ENCODE assay signal across 21 cellular contexts in genomic region chr17:75174996-75175395, GRCh38. TPM values are rescaled to one million over a fixed set of nuclear protein-coding genes. Genes with fewer than 3 reads are reported as not detected.
DNase-seq lines count a peak whose midpoint lies in the region; ATAC-seq, FAIRE-seq and TF ChIP-seq lines count a peak whose summit lies in the region.
"Had no signal": no experiment of that assay in that cellular context is flagged by ENCODE, and none has a peak within 500 bp of the region (broad histone marks: within the 10 kb centered on the region; RNA-seq: fewer than 3 reads in every experiment).

No MANE protein-coding gene starts in this region.

- BruUV-seq in K562 (replicated peaks; lab: Mats Ljungman, UMichigan): no TSS peak

- TF ChIP-seq EP300 in K562 (IDR thresholded peaks at IDR 0.05; ENCODE audit: low read length): no peak

- H3K4me2 ChIP-seq in GM23338: no peak overlapping the region
- no peak overlapping the region for H3K4me2 ChIP-seq in K562 (ENCODE audit: insufficient read depth, low read length)
- H3K4me2 ChIP-seq in neural progenitor cell: no peak overlapping the region
- H3K4me2 ChIP-seq: A549 had no signal

- H3K4me1 Mint-ChIP-seq in GM23338 (peaks cover 7% of the 10 kb centered on the region; the same call in 1 of the 3 replicates), neural progenitor cell (peaks cover 3% of the 10 kb centered on the region)

- FAIRE-seq in K562 (lab: Jason Lieb, UNC): no peak
- FAIRE-seq: A549, RCC 7860 had no signal

- H3K4me3 ChIP-seq in GM23338 (no peak overlapping the region), K562 (no peak overlapping the region), neural progenitor cell (no peak overlapping the region)
- H3K4me3 ChIP-seq: A549 had no signal

- no peak for TF ChIP-seq CTCF in GM23338 (conservative IDR thresholded peaks at IDR 0.05; ENCODE audit: low read depth in 2 of 2)
- no peak for TF ChIP-seq CTCF in RWPE1 (conservative IDR thresholded peaks at IDR 0.05; ENCODE audit: low read depth)
- no peak for TF ChIP-seq CTCF in K562 (IDR thresholded peaks at IDR 0.05 in 2 of 3, conservative IDR thresholded peaks at IDR 0.05 in 1 of 3; ENCODE audit: insufficient read depth in 2 of 3, low read depth in 1 of 3, low read length in 3 of 3)
- TF ChIP-seq CTCF in neural progenitor cell (IDR thresholded peaks at IDR 0.05): no peak

- peaks cover 88% of the 10 kb centered on the region for H3K79me2 ChIP-seq in GM23338 (replicated peaks; ENCODE audit: insufficient read depth)
- peaks cover 85% of the 10 kb centered on the region for H3K79me2 ChIP-seq in K562 (ENCODE audit: control insufficient read depth, insufficient read depth, low read length)
- H3K79me2 ChIP-seq in neural progenitor cell (ENCODE audit: low read depth): peaks cover 100% of the 10 kb centered on the region

- no peaks in the 10 kb centered on the region for H3K9me3 ChIP-seq in K562 (replicated peaks; ENCODE audit: control insufficient read depth, insufficient read depth, low read depth, low read length)
- no peaks in the 10 kb centered on the region for H3K9me3 ChIP-seq in neural progenitor cell (ENCODE audit: low read depth)
- H3K9me3 ChIP-seq: A549 had no signal

- H3K27ac ChIP-seq in GM23338 (ENCODE audit: low read depth) (peak overlapping the region; percentile 84), RWPE1 (peak overlapping the region; percentile 44), K562 (ENCODE audit: extremely low read depth, low read depth, low read length) (no peak overlapping the region), neural progenitor cell (peak overlapping the region; percentile 58)
- H3K27ac ChIP-seq: A549 had no signal

- H3K9me3 Mint-ChIP-seq in GM23338 (no peaks in the 10 kb centered on the region; the same call in 2 of the 3 replicates), neural progenitor cell (no peaks in the 10 kb centered on the region)
- H3K9me3 Mint-ChIP-seq: CD14-positive monocyte had no signal

- WGBS in K562 (ENCODE audit: insufficient coverage, low coverage, missing lambda C conversion rate): 94% methylated on average over 9 of the region's 11 CpGs

- CTCF ChIA-PET in RWPE1 (lab: Yijun Ruan, JAX) (interaction anchor here (0.8 to 0.9 kb wide), 2 partner anchors 45 to 63 kb away, joined by 3 read pairs; no protein-coding TSS in a partner anchor), K562 (lab: Yijun Ruan, JAX; ENCODE audit: low intra/inter-chr PET ratio) (no interaction called here)

- H3K27me3 Mint-ChIP-seq in GM23338 (ENCODE audit: insufficient read depth, low read depth, poor library complexity): peaks cover 13% of the 10 kb centered on the region
- no peaks in the 10 kb centered on the region for H3K27me3 Mint-ChIP-seq in neural progenitor cell (ENCODE audit: insufficient read depth, low read depth)
- H3K27me3 Mint-ChIP-seq: B cell had no signal

- H3K4me1 ChIP-seq in GM23338 (ENCODE audit: insufficient read depth) (no peaks in the 10 kb centered on the region), K562 (replicated peaks in 1 of 2; ENCODE audit: control insufficient read depth in 2 of 2, insufficient read depth in 2 of 2, low read length in 2 of 2) (peaks cover 0 to 5% of the 10 kb centered on the region in 2 experiments; a peak in 2 of 5 replicates), neural progenitor cell (no peaks in the 10 kb centered on the region)

- peak overlapping the region; percentile 75; the same call in 1 of the 2 replicates for H3K27ac Mint-ChIP-seq in GM23338
- no peak overlapping the region for H3K27ac Mint-ChIP-seq in neural progenitor cell
- H3K27ac Mint-ChIP-seq: B cell had no signal

- ATAC-seq in GM23338: no peak
- ATAC-seq in K562: no peak
- no peak for ATAC-seq in HG03460 (IDR thresholded peaks at IDR 0.05; ENCODE audit: unreplicated experiment)
- no peak for ATAC-seq in HG03342 (IDR thresholded peaks at IDR 0.05; ENCODE audit: unreplicated experiment)
- ATAC-seq: A549 had no signal

- DNase-seq in GM23338 (ENCODE audit: low spot score) (no peak), RWPE1 (ENCODE audit: low spot score) (no peak), K562 (ENCODE audit: extremely low read depth in 1 of 4, low spot score in 3 of 4) (no peak), neural progenitor cell (ENCODE audit: low spot score) (no peak), DMS 273 (lab: John Stamatoyannopoulos, UW; ENCODE audit: unreplicated experiment) (no peak)
- DNase-seq: DMS53, GDM1, HCEC 1CT, Kasumi-1, NCI-H1417, NCI-H1694 treated with DMSO at 0.1 percent for 48 hours, NCI-H446, NCI-H526, OCI-M1, Right ventricle myocardium superior had no signal

- TF ChIP-seq POLR2A in K562 (conservative IDR thresholded peaks at IDR 0.05): peak; percentile 59; the same call in 1 of the 2 replicates

- peaks cover 60% of the 10 kb centered on the region for H3F3A ChIP-seq in GM23338 (replicated peaks; ENCODE audit: low read depth)
- H3F3A ChIP-seq in neural progenitor cell (ENCODE audit: low read depth): peaks cover 69% of the 10 kb centered on the region

- intact Hi-C loops in K562 (cut with micrococcal nuclease): no loop called here

- in situ Hi-C loops in K562 (cut with MboI): no loop called here

- H3K4me3 Mint-ChIP-seq in GM23338 (no peak overlapping the region), neural progenitor cell (no peak overlapping the region)
- H3K4me3 Mint-ChIP-seq: B cell, CD14-positive monocyte had no signal

- POLR2A ChIA-PET in RWPE1 (lab: Yijun Ruan, JAX; ENCODE audit: low non-redundant PET): no interaction called here
- POLR2A ChIA-PET in K562 (lab: Yijun Ruan, JAX): interaction anchor here (0.8 to 7.1 kb wide), 10 partner anchors 8 to 163 kb away, joined by 3 to 55 read pairs (median 5); partner anchors contain the start of genes JPT1, MRPL58 and SUMO2

- H2AFZ ChIP-seq in GM23338 (no peak overlapping the region), K562 (ENCODE audit: low read depth, low read length) (no peak overlapping the region), neural progenitor cell (replicated peaks) (no peak overlapping the region)

- H3K9me1 ChIP-seq in K562 (ENCODE audit: control insufficient read depth, insufficient read depth, low read length): no peaks in the 10 kb centered on the region

- H3K27me3 ChIP-seq in GM23338 (ENCODE audit: insufficient read depth): no peaks in the 10 kb centered on the region
- no peaks in the 10 kb centered on the region for H3K27me3 ChIP-seq in K562 (ENCODE audit: control insufficient read depth in 2 of 2, insufficient read depth in 2 of 2, low read length in 2 of 2)
- H3K27me3 ChIP-seq in neural progenitor cell: no peaks in the 10 kb centered on the region

- H3K36me3 Mint-ChIP-seq in GM23338 (ENCODE audit: low read depth) (peaks cover 88% of the 10 kb centered on the region), neural progenitor cell (peaks cover 25% of the 10 kb centered on the region)

- H3K9ac ChIP-seq in K562 (ENCODE audit: insufficient read depth in 1 of 2, low read depth in 2 of 2, low read length in 2 of 2): no peak overlapping the region
- H3K9ac ChIP-seq in neural progenitor cell: no peak overlapping the region

- H3K36me3 ChIP-seq in GM23338 (ENCODE audit: insufficient read depth) (peaks cover 70% of the 10 kb centered on the region), K562 (ENCODE audit: control insufficient read depth, insufficient read depth, low read length) (peaks cover 97% of the 10 kb centered on the region), neural progenitor cell (peaks cover 24% of the 10 kb centered on the region)

- no peaks in the 10 kb centered on the region for H3K9me2 ChIP-seq in GM23338 (ENCODE audit: insufficient read depth)

- TF ChIP-seq RAD21 in K562 (CRISPR knock-in tag; conservative IDR thresholded peaks at IDR 0.05 in 1 of 2, IDR thresholded peaks at IDR 0.05 in 1 of 2): no peak

- H4K20me1 ChIP-seq in GM23338 (replicated peaks; ENCODE audit: insufficient read depth) (peaks cover 62% of the 10 kb centered on the region), K562 (replicated peaks; ENCODE audit: control insufficient read depth, insufficient read depth, low read length) (peaks cover 4% of the 10 kb centered on the region; the same call in 1 of the 2 replicates), neural progenitor cell (ENCODE audit: low read depth) (peaks cover 99% of the 10 kb centered on the region)

RNA-seq across cellular contexts. Expression of gene SUMO2, which starts 7.8 kb away (rescaled TPM):
- 133 and 139 TPM in 2 replicates for total RNA-seq in GM23338 (2014; rRNA removed; shearing (Covaris generic))
- polyA plus RNA-seq in GM23338 (2016; fragmentation: Nextera tagmentation; extraction: Ambion mirVana) (784 and 890 TPM in 2 replicates), K562 (2011; rRNA removed) (414 and 505 TPM in 2 replicates), K562 (2014; fragmentation: Illumina TruSeq; extraction: Trizol) (233 and 262 TPM in 2 replicates), K562 (2014; fragmentation: Nextera tagmentation; extraction: Ambion mirVana) (100 to 1,000 TPM; 570 to 733 TPM), K562 (2014; rRNA removed) (157 and 222 TPM in 2 replicates)
- total RNA-seq in K562 (2011; cell fraction: chromatin; rRNA removed; ENCODE audit: low replicate concordance): 15.8 and 22.4 TPM in 2 replicates
- 14.9 and 18.3 TPM in 2 replicates for total RNA-seq in K562 (2011; cell fraction: nucleolus; rRNA removed)
- total RNA-seq in K562 (2011; cell fraction: nucleoplasm; rRNA removed): 30.7 and 43.9 TPM in 2 replicates
- total RNA-seq in K562 (2014; rRNA removed) (170 and 203 TPM in 2 replicates), K562 (2014; rRNA removed; fragmentation: Illumina TruSeq; extraction: Trizol) (379 and 441 TPM in 2 replicates), K562 (2015; rRNA removed; fragmentation: Illumina TruSeq; extraction: Trizol) (361 and 419 TPM in 2 replicates), K562 (2021) (511 and 520 TPM in 2 replicates), neural progenitor cell (ENCODE audit: low replicate concordance) (250 and 372 TPM in 2 replicates)
- 43.5 and 104 TPM in 2 replicates for polyA plus RNA-seq in K562 (2011; cell fraction: cytosol; rRNA removed)
- polyA plus RNA-seq in K562 (2011; cell fraction: nucleus; rRNA removed): 60.3 and 118 TPM in 2 replicates
- polyA plus RNA-seq in K562 (2012): 290 and 393 TPM in 2 replicates
- 133 and 157 TPM in 2 replicates for polyA minus RNA-seq in K562 (2011; rRNA and poly(A)+ RNA removed)
- 208 and 214 TPM in 2 replicates for polyA minus RNA-seq in K562 (2011; cell fraction: cytosol; rRNA and poly(A)+ RNA removed)
- polyA minus RNA-seq in K562 (2011; cell fraction: nucleus; rRNA and poly(A)+ RNA removed): 9.2 and 28.8 TPM in 2 replicates

RNA-seq across cellular contexts. Expression of gene JPT1, which starts 20.7 kb away (rescaled TPM):
- 249 and 278 TPM in 2 replicates for total RNA-seq in GM23338 (2014; rRNA removed; shearing (Covaris generic))
- 903 and 929 TPM in 2 replicates for polyA plus RNA-seq in GM23338 (2016; fragmentation: Nextera tagmentation; extraction: Ambion mirVana)
- 60.0 and 81.0 TPM in 2 replicates for total RNA-seq in K562 (2011; cell fraction: chromatin; rRNA removed; ENCODE audit: low replicate concordance)
- 77.1 and 90.4 TPM in 2 replicates for total RNA-seq in K562 (2011; cell fraction: nucleolus; rRNA removed)
- total RNA-seq in K562 (2011; cell fraction: nucleoplasm; rRNA removed): 68.9 and 75.0 TPM in 2 replicates
- 131 and 132 TPM in 2 replicates for total RNA-seq in K562 (2014; rRNA removed)
- total RNA-seq in K562 (2014; rRNA removed; fragmentation: Illumina TruSeq; extraction: Trizol): 168 and 185 TPM in 2 replicates
- 290 and 292 TPM in 2 replicates for total RNA-seq in K562 (2015; rRNA removed; fragmentation: Illumina TruSeq; extraction: Trizol)
- 243 and 245 TPM in 2 replicates for total RNA-seq in K562 (2021)
- 54.0 and 56.7 TPM in 2 replicates for polyA plus RNA-seq in K562 (2011; rRNA removed)
- polyA plus RNA-seq in K562 (2011; cell fraction: cytosol; rRNA removed): 112 and 122 TPM in 2 replicates
- polyA plus RNA-seq in K562 (2011; cell fraction: nucleus; rRNA removed): 68.8 and 82.6 TPM in 2 replicates
- polyA plus RNA-seq in K562 (2012): 165 and 353 TPM in 2 replicates
- polyA plus RNA-seq in K562 (2014; fragmentation: Illumina TruSeq; extraction: Trizol): 276 and 277 TPM in 2 replicates
- polyA plus RNA-seq in K562 (2014; fragmentation: Nextera tagmentation; extraction: Ambion mirVana): 10 to 100 TPM; 67.8 to 77.7 TPM
- polyA plus RNA-seq in K562 (2014; rRNA removed): 144 and 237 TPM in 2 replicates
- polyA minus RNA-seq in K562 (2011; rRNA and poly(A)+ RNA removed): 46.8 and 55.1 TPM in 2 replicates
- 131 and 146 TPM in 2 replicates for polyA minus RNA-seq in K562 (2011; cell fraction: cytosol; rRNA and poly(A)+ RNA removed)
- 35.1 and 49.8 TPM in 2 replicates for polyA minus RNA-seq in K562 (2011; cell fraction: nucleus; rRNA and poly(A)+ RNA removed)
- total RNA-seq in neural progenitor cell (ENCODE audit: low replicate concordance): 236 and 286 TPM in 2 replicates

RNA-seq across cellular contexts. Expression of gene NUP85, which starts 30.5 kb away (rescaled TPM):
- total RNA-seq in GM23338 (2014; rRNA removed; shearing (Covaris generic)): 57.2 and 59.4 TPM in 2 replicates
- polyA plus RNA-seq in GM23338 (2016; fragmentation: Nextera tagmentation; extraction: Ambion mirVana) (114 and 116 TPM in 2 replicates), K562 (2011; rRNA removed) (128 and 135 TPM in 2 replicates), K562 (2014; fragmentation: Illumina TruSeq; extraction: Trizol) (82.2 and 83.7 TPM in 2 replicates), K562 (2014; fragmentation: Nextera tagmentation; extraction: Ambion mirVana) (100 to 1,000 TPM; 156 to 177 TPM), K562 (2014; rRNA removed) (110 and 116 TPM in 2 replicates)
- total RNA-seq in K562 (2011; cell fraction: chromatin; rRNA removed; ENCODE audit: low replicate concordance): 303 and 492 TPM in 2 replicates
- 243 and 287 TPM in 2 replicates for total RNA-seq in K562 (2011; cell fraction: nucleolus; rRNA removed)
- total RNA-seq in K562 (2011; cell fraction: nucleoplasm; rRNA removed): 239 and 282 TPM in 2 replicates
- total RNA-seq in K562 (2014; rRNA removed) (50.2 and 52.4 TPM in 2 replicates), K562 (2014; rRNA removed; fragmentation: Illumina TruSeq; extraction: Trizol) (99.8 and 115 TPM in 2 replicates), K562 (2015; rRNA removed; fragmentation: Illumina TruSeq; extraction: Trizol) (77.1 and 81.2 TPM in 2 replicates), K562 (2021) (121 and 127 TPM in 2 replicates), neural progenitor cell (ENCODE audit: low replicate concordance) (58.2 and 88.6 TPM in 2 replicates)
- 184 and 192 TPM in 2 replicates for polyA plus RNA-seq in K562 (2011; cell fraction: cytosol; rRNA removed)
- polyA plus RNA-seq in K562 (2011; cell fraction: nucleus; rRNA removed): 521 and 638 TPM in 2 replicates
- polyA plus RNA-seq in K562 (2012): 56.6 and 88.3 TPM in 2 replicates
- polyA minus RNA-seq in K562 (2011; rRNA and poly(A)+ RNA removed): 62.4 and 87.2 TPM in 2 replicates
- 45.2 and 54.1 TPM in 2 replicates for polyA minus RNA-seq in K562 (2011; cell fraction: cytosol; rRNA and poly(A)+ RNA removed)
- 79.4 and 108 TPM in 2 replicates for polyA minus RNA-seq in K562 (2011; cell fraction: nucleus; rRNA and poly(A)+ RNA removed)

RNA-seq across cellular contexts. Expression of gene NT5C, which starts 43.5 kb away (rescaled TPM):
- total RNA-seq in GM23338 (2014; rRNA removed; shearing (Covaris generic)): 91.7 and 122 TPM in 2 replicates
- 120 and 134 TPM in 2 replicates for polyA plus RNA-seq in GM23338 (2016; fragmentation: Nextera tagmentation; extraction: Ambion mirVana)
- 23.9 and 63.5 TPM in 2 replicates for total RNA-seq in K562 (2011; cell fraction: chromatin; rRNA removed; ENCODE audit: low replicate concordance)
- total RNA-seq in K562 (2011; cell fraction: nucleolus; rRNA removed): 83.5 and 103 TPM in 2 replicates
- total RNA-seq in K562 (2011; cell fraction: nucleoplasm; rRNA removed): 34.3 and 56.2 TPM in 2 replicates
- total RNA-seq in K562 (2014; rRNA removed): 150 and 205 TPM in 2 replicates
- 21.5 and 31.6 TPM in 2 replicates for total RNA-seq in K562 (2014; rRNA removed; fragmentation: Illumina TruSeq; extraction: Trizol)
- total RNA-seq in K562 (2015; rRNA removed; fragmentation: Illumina TruSeq; extraction: Trizol): 55.3 and 56.6 TPM in 2 replicates
- 94.3 and 95.0 TPM in 2 replicates for total RNA-seq in K562 (2021)
- 45.0 and 55.6 TPM in 2 replicates for polyA plus RNA-seq in K562 (2011; rRNA removed)
- polyA plus RNA-seq in K562 (2011; cell fraction: cytosol; rRNA removed): 71.8 and 135 TPM in 2 replicates
- polyA plus RNA-seq in K562 (2011; cell fraction: nucleus; rRNA removed): 170 and 227 TPM in 2 replicates
- 54.2 and 75.4 TPM in 2 replicates for polyA plus RNA-seq in K562 (2012)
- polyA plus RNA-seq in K562 (2014; fragmentation: Illumina TruSeq; extraction: Trizol): 31.0 and 40.2 TPM in 2 replicates
- 1 to 10 TPM; 2.9 to 5.0 TPM for polyA plus RNA-seq in K562 (2014; fragmentation: Nextera tagmentation; extraction: Ambion mirVana)
- polyA plus RNA-seq in K562 (2014; rRNA removed): 167 and 175 TPM in 2 replicates
- polyA minus RNA-seq in K562 (2011; rRNA and poly(A)+ RNA removed): 6.2 and 7.8 TPM in 2 replicates
- polyA minus RNA-seq in K562 (2011; cell fraction: cytosol; rRNA and poly(A)+ RNA removed): 10.3 and 17.4 TPM in 2 replicates
- 41.6 and 46.9 TPM in 2 replicates for polyA minus RNA-seq in K562 (2011; cell fraction: nucleus; rRNA and poly(A)+ RNA removed)
- total RNA-seq in neural progenitor cell (ENCODE audit: low replicate concordance): 45.8 and 117 TPM in 2 replicates
